In the genomic region with DNA sequence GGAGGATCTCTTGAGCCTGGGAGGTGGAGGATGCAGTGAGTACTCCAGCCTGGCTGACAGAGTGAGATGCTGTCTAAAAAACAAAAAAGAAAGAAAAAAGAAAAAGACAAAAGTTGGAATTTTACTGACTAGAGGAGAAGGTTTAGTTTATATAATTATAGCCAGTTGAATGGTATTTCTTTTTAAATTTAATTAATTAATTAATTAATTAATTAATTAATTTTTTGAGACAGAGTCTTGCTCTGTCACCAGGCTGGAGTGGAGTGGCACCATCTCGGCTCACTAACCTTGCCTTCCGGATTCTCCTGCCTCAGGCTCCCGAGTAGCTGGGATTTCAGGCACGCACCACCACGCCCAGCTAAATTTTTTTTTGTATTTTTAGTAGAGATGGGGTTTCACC, we compare ENCODE assay signal across 28 cellular contexts. TPM values are rescaled to one million over a fixed set of nuclear protein-coding genes. Genes with fewer than 3 reads are reported as not detected.
"Had no signal": no experiment of that assay in that cellular context is flagged by ENCODE, and none has a peak within 500 bp of the region (broad histone marks: within the 10 kb centered on the region; RNA-seq: fewer than 3 reads in every experiment).

No MANE protein-coding gene starts in this region.

- ATAC-seq: effector memory CD8-positive, alpha-beta T cell; esophagus mucosa; gastrocnemius medialis; heart right ventricle; left cardiac atrium; left lung; left ventricle myocardium superior; lower lobe of right lung; mucosa of descending colon; naive thymus-derived CD8-positive, alpha-beta T cell had no signal

- H3K4me3 Mint-ChIP-seq: dendritic cell treated with granulocyte-macrophage colony-stimulating factor and Interleukin-4, amounts not matched to agents 40 ng/mL and 50 ng/mL, for 4 days; effector memory CD8-positive, alpha-beta T cell; endodermal cell; mesothelial cell of epicardium; naive B cell; naive thymus-derived CD8-positive, alpha-beta T cell had no signal

- DNase-seq: cortex of kidney; effector CD8-positive, alpha-beta T cell; effector memory CD8-positive, alpha-beta T cell; endodermal cell; erythroblast; esophagus squamous epithelium; foreskin fibroblast; foreskin melanocyte; gastrocnemius medialis; glutamatergic neuron; head of caudate nucleus; heart right ventricle; hippocampal formation; left cardiac atrium; left lung; left ventricle myocardium superior; lower lobe of right lung; mesenchymal stem cell; mucosa of descending colon; naive B cell; naive thymus-derived CD8-positive, alpha-beta T cell had no signal

- H3K36me3 Mint-ChIP-seq: mesothelial cell of epicardium had no signal

- H3K9me3 Mint-ChIP-seq: dendritic cell treated with granulocyte-macrophage colony-stimulating factor and Interleukin-4, amounts not matched to agents 40 ng/mL and 50 ng/mL, for 4 days had no signal

- H3K4me1 Mint-ChIP-seq: naive B cell had no signal

- H3K27ac Mint-ChIP-seq: dendritic cell treated with granulocyte-macrophage colony-stimulating factor and Interleukin-4, amounts not matched to agents 40 ng/mL and 50 ng/mL, for 4 days; effector memory CD8-positive, alpha-beta T cell; endodermal cell; mesothelial cell of epicardium; naive thymus-derived CD8-positive, alpha-beta T cell had no signal

RNA-seq across cellular contexts. Expression of gene DNAH8, which starts 8.7 kb away (rescaled TPM):
- total RNA-seq: dermis microvascular lymphatic vessel endothelial cell; endodermal cell; gastrocnemius medialis; kidney epithelial cell; left cardiac atrium; left ventricle myocardium superior; lung microvascular endothelial cell; mesenteric fat pad; naive thymus-derived CD8-positive, alpha-beta T cell had no signal
